Comparison of ENCODE assay signal across 27 cellular contexts in genomic region chr1:100796046-100796445, GRCh38.
"Had no signal": no experiment of that assay in that cellular context is flagged by ENCODE, and none has a peak within 500 bp of the region (broad histone marks: within the 10 kb centered on the region; RNA-seq: fewer than 3 reads in every experiment).

No MANE protein-coding gene starts in this region.

- H3K4me3 ChIP-seq: neural progenitor cell, ovary, psoas muscle, right lobe of liver, sigmoid colon, stomach, thoracic aorta, thyroid gland, tibial nerve, upper lobe of left lung, vagina had no signal

- H3K4me3 Mint-ChIP-seq: nephron; neural progenitor cell; stimulated activated effector memory CD8-positive, alpha-beta T cell treated with anti-CD3 and anti-CD28 coated beads, Interleukin-12 subunit alpha, Interleukin-12 subunit beta, amount 100 ng/mL, for 72 hours; stimulated activated naive B cell treated with anti-CD40 and anti-IgM and Interleukin-4, amounts not matched to agents 10 μg/mL and 1 μg/mL and 100 μg/mL, for 72 hours; stimulated activated naive CD8-positive, alpha-beta T cell treated with anti-CD3 and anti-CD28 coated beads, Interleukin-15, Interleukin-2, amounts not matched to agents 100 ng/mL and 50 ng/mL, for 24 hours had no signal

- H3K9ac ChIP-seq: neural progenitor cell, parathyroid adenoma had no signal

- DNase-seq: occipital lobe; ovary; posterior cingulate gyrus; psoas muscle; right cardiac atrium; right lobe of liver; sigmoid colon; small intestine; stimulated activated CD4-positive, alpha-beta T cell treated with anti-CD3 and anti-CD28 coated beads, Interleukin-15, amount 100 ng/mL, for 24 hours; stimulated activated CD4-positive, alpha-beta T cell treated with anti-CD3 and anti-CD28 coated beads, Interleukin-2, amount 100 ng/mL, for 24 hours; stimulated activated CD4-positive, alpha-beta T cell treated with anti-CD3 and anti-CD28 coated beads, Interleukin-2, amount 100 ng/mL, for 48 hours; stimulated activated CD4-positive, alpha-beta T cell treated with anti-CD3 and anti-CD28 coated beads, Interleukin-4, amount 100 ng/mL, for 24 hours; stimulated activated naive B cell treated with anti-CD40 and anti-IgM and Interleukin-4, amounts not matched to agents 10 μg/mL and 1 μg/mL and 100 μg/mL, for 72 hours; stimulated activated naive CD4-positive, alpha-beta T cell treated with Interleukin-2 at 50 U/mL for 16 hours; stomach; thyroid gland; trophoblast cell; upper lobe of left lung had no signal

- H3K36me3 Mint-ChIP-seq: neural progenitor cell; stimulated activated effector memory CD8-positive, alpha-beta T cell treated with anti-CD3 and anti-CD28 coated beads, Interleukin-12 subunit alpha, Interleukin-12 subunit beta, amount 100 ng/mL, for 72 hours; stimulated activated naive B cell treated with anti-CD40 and anti-IgM and Interleukin-4, amounts not matched to agents 10 μg/mL and 1 μg/mL and 100 μg/mL, for 72 hours had no signal

- H2AFZ ChIP-seq: neural progenitor cell, parathyroid adenoma had no signal

- H3K27me3 ChIP-seq: neural progenitor cell, ovary, right lobe of liver, sigmoid colon, stomach, thyroid gland, tibial nerve, upper lobe of left lung, vagina had no signal

- H3K27ac ChIP-seq: neural progenitor cell, ovary, parathyroid adenoma, psoas muscle, right lobe of liver, sigmoid colon, stomach, thoracic aorta, thyroid gland, tibial nerve, upper lobe of left lung, vagina had no signal

- H3K27me3 Mint-ChIP-seq: progenitor cell of endocrine pancreas had no signal

- H3K4me1 Mint-ChIP-seq: stimulated activated effector memory CD8-positive, alpha-beta T cell treated with anti-CD3 and anti-CD28 coated beads, Interleukin-12 subunit alpha, Interleukin-12 subunit beta, amount 100 ng/mL, for 72 hours; stimulated activated naive B cell treated with anti-CD40 and anti-IgM and Interleukin-4, amounts not matched to agents 10 μg/mL and 1 μg/mL and 100 μg/mL, for 72 hours had no signal

- ATAC-seq: psoas muscle; right lobe of liver; stimulated activated effector memory CD8-positive, alpha-beta T cell treated with anti-CD3 and anti-CD28 coated beads, Interleukin-12 subunit alpha, Interleukin-12 subunit beta, amount 100 ng/mL, for 72 hours; stimulated activated naive B cell treated with anti-CD40 and anti-IgM and Interleukin-4, amounts not matched to agents 10 μg/mL and 1 μg/mL and 100 μg/mL, for 72 hours had no signal

- H3K36me3 ChIP-seq: neural progenitor cell, ovary, right lobe of liver, sigmoid colon, stomach, thoracic aorta, thyroid gland, tibial nerve, upper lobe of left lung, vagina had no signal

- H3K4me1 ChIP-seq: neural progenitor cell, parathyroid adenoma, psoas muscle, sigmoid colon, thyroid gland, upper lobe of left lung, vagina had no signal

- H3K4me2 ChIP-seq: neural progenitor cell had no signal

- H3K9me3 Mint-ChIP-seq: stimulated activated effector memory CD8-positive, alpha-beta T cell treated with anti-CD3 and anti-CD28 coated beads, Interleukin-12 subunit alpha, Interleukin-12 subunit beta, amount 100 ng/mL, for 72 hours; stimulated activated naive CD8-positive, alpha-beta T cell treated with anti-CD3 and anti-CD28 coated beads, Interleukin-15, Interleukin-2, amounts not matched to agents 100 ng/mL and 50 ng/mL, for 24 hours had no signal

- H3K9me3 ChIP-seq: ovary, right lobe of liver, sigmoid colon, thoracic aorta, thyroid gland, upper lobe of left lung, vagina had no signal

- H3K27ac Mint-ChIP-seq: neural progenitor cell; progenitor cell of endocrine pancreas; stimulated activated effector memory CD8-positive, alpha-beta T cell treated with anti-CD3 and anti-CD28 coated beads, Interleukin-12 subunit alpha, Interleukin-12 subunit beta, amount 100 ng/mL, for 72 hours; stimulated activated naive B cell treated with anti-CD40 and anti-IgM and Interleukin-4, amounts not matched to agents 10 μg/mL and 1 μg/mL and 100 μg/mL, for 72 hours; stimulated activated naive CD8-positive, alpha-beta T cell treated with anti-CD3 and anti-CD28 coated beads, Interleukin-15, Interleukin-2, amounts not matched to agents 100 ng/mL and 50 ng/mL, for 24 hours had no signal
